Comparison of ENCODE assay signal across 22 cellular contexts in genomic region chr11:6623391-6624363, GRCh38.
"Had no signal": no experiment of that assay in that cellular context is flagged by ENCODE, and none has a peak within 500 bp of the region (broad histone marks: within the 10 kb centered on the region; RNA-seq: fewer than 3 reads in every experiment).

No MANE protein-coding gene starts in this region.

- H3K4me3 ChIP-seq: hepatocyte, upper lobe of right lung had no signal

- H3K36me3 ChIP-seq: neutrophil, upper lobe of right lung had no signal

- ATAC-seq: left ventricle myocardium superior; natural killer cell treated with Interleukin-12 subunit alpha and Interleukin-12 subunit beta and Interleukin-15 and Interleukin-18, amount 100 ng/mL, for 72 hours; SK-N-SH treated with all-trans-retinoic acid at 6 μM for 48 hours; stimulated activated naive CD8-positive, alpha-beta T cell treated with anti-CD3 and anti-CD28 coated beads, Interleukin-15, Interleukin-2, amounts not matched to agents 100 U/mL and 50 U/mL, for 24 hours; T-cell; upper lobe of right lung had no signal

- H3K9me3 Mint-ChIP-seq: activated naive CD4-positive, alpha-beta T cell treated with anti-CD3 and anti-CD28 coated beads for 36 hours; activated T-cell treated with anti-CD3 and anti-CD28 coated beads, Interleukin-2, amount 50 U/mL, for 24 hours; activated T-helper 2 cell treated with anti-CD3 and anti-CD28 coated beads, Interferon-gamma antibody, Interleukin-2, Interleukin-4, amounts not matched to agents 10 μg/mL and 5 μg/mL and 100 μg/mL, durations not matched to agents 14 hours and 24 hours and 36 hours; immature natural killer cell; natural killer cell treated with Interleukin-12 subunit alpha and Interleukin-12 subunit beta and Interleukin-15 and Interleukin-18, amount 100 ng/mL, for 72 hours; T-cell had no signal

- H3K4me3 Mint-ChIP-seq: activated naive CD4-positive, alpha-beta T cell treated with anti-CD3 and anti-CD28 coated beads for 36 hours; activated T-cell treated with anti-CD3 and anti-CD28 coated beads, Interleukin-2, amount 50 U/mL, for 24 hours; immature natural killer cell; natural killer cell treated with Interleukin-12 subunit alpha and Interleukin-12 subunit beta and Interleukin-15 and Interleukin-18, amount 100 ng/mL, for 72 hours; T-cell had no signal

- H3K27me3 ChIP-seq: hepatocyte, neutrophil, upper lobe of right lung had no signal

- DNase-seq: activated CD4-positive, alpha-beta T cell treated with anti-CD3 and anti-CD28 coated beads, Interleukin-2, amount 50 U/mL, for 4 hours; activated CD8-positive, alpha-beta memory T cell treated with anti-CD3 and anti-CD28 coated beads for 24 hours; activated CD8-positive, alpha-beta memory T cell treated with anti-CD3 and anti-CD28 coated beads, Interleukin-2, amount 50 U/mL, for 4 hours; activated naive CD4-positive, alpha-beta T cell treated with anti-CD3 and anti-CD28 coated beads for 36 hours; activated T-cell treated with anti-CD3 and anti-CD28 coated beads, Interleukin-2, amount 50 U/mL, for 24 hours; cortex of kidney; erythroblast; foreskin fibroblast; immature natural killer cell; kidney glomerular epithelial cell; left ventricle myocardium superior; mammary epithelial cell; stimulated activated CD4-positive, alpha-beta T cell treated with anti-CD3 and anti-CD28 coated beads, Interleukin-4, amount 100 ng/mL, for 24 hours; stimulated activated naive CD8-positive, alpha-beta T cell treated with anti-CD3 and anti-CD28 coated beads, Interleukin-15, Interleukin-2, amounts not matched to agents 100 U/mL and 50 U/mL, for 24 hours; T-cell; upper lobe of right lung; WERI-Rb-1 had no signal

- H3K27me3 Mint-ChIP-seq: activated T-cell treated with anti-CD3 and anti-CD28 coated beads, Interleukin-2, amount 50 U/mL, for 24 hours; natural killer cell treated with Interleukin-12 subunit alpha and Interleukin-12 subunit beta and Interleukin-15 and Interleukin-18, amount 100 ng/mL, for 72 hours; T-cell had no signal

- H3K27ac Mint-ChIP-seq: activated naive CD4-positive, alpha-beta T cell treated with anti-CD3 and anti-CD28 coated beads for 36 hours; activated T-cell treated with anti-CD3 and anti-CD28 coated beads, Interleukin-2, amount 50 U/mL, for 24 hours; activated T-helper 2 cell treated with anti-CD3 and anti-CD28 coated beads, Interferon-gamma antibody, Interleukin-2, Interleukin-4, amounts not matched to agents 10 μg/mL and 5 μg/mL and 100 μg/mL, durations not matched to agents 14 hours and 24 hours and 36 hours; natural killer cell treated with Interleukin-12 subunit alpha and Interleukin-12 subunit beta and Interleukin-15 and Interleukin-18, amount 100 ng/mL, for 72 hours; T-cell had no signal

- H3K36me3 Mint-ChIP-seq: immature natural killer cell; natural killer cell treated with Interleukin-12 subunit alpha and Interleukin-12 subunit beta and Interleukin-15 and Interleukin-18, amount 100 ng/mL, for 72 hours had no signal
